25 cellular contexts compared by ENCODE assay signal in the genomic region with DNA sequence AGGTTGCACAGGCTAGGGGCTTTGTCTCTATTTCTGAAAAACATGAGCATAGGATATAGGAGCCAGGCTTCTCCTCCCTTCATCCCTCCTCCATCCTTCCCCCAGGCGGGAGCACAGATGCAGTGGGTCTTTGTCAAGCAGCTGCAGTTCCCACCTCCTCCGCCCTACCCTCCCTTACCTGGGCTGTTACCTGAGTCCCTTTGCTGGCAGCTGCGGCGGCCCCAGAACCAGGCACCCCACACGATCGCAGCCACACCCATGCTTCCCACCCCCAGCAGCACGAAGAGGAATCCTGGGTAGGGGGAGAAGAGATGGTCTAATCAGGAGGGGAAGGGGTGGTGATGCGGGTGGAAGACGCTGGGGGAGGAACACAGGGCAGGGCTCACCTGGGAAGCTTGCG. TPM values are rescaled to one million over a fixed set of nuclear protein-coding genes. Genes with fewer than 3 reads are reported as not detected.
"Had no signal": no experiment of that assay in that cellular context is flagged by ENCODE, and none has a peak within 500 bp of the region (broad histone marks: within the 10 kb centered on the region; RNA-seq: fewer than 3 reads in every experiment).

No MANE protein-coding gene starts in this region.

- H3K9me3 Mint-ChIP-seq: nephron progenitor cell; stimulated activated naive B cell treated with anti-CD40 and anti-IgM and Interleukin-4, amounts not matched to agents 10 μg/mL and 1 μg/mL and 100 μg/mL, for 72 hours; stimulated activated naive CD8-positive, alpha-beta T cell treated with anti-CD3 and anti-CD28 coated beads, Interleukin-15, amount 100 ng/mL, for 72 hours had no signal

- H3K4me3 ChIP-seq: esophagus muscularis mucosa, gastrocnemius medialis, heart right ventricle, ovary, right atrium auricular region, sigmoid colon, skin epidermis had no signal

- H3K9me3 ChIP-seq: esophagus muscularis mucosa, gastrocnemius medialis, heart right ventricle, ovary, right atrium auricular region, sigmoid colon had no signal

- H3K4me1 ChIP-seq: gastrocnemius medialis, heart right ventricle, right atrium auricular region, sigmoid colon had no signal

- H3K36me3 ChIP-seq: esophagus muscularis mucosa, gastrocnemius medialis, heart right ventricle, ovary, right atrium auricular region, sigmoid colon had no signal

- H3K27ac Mint-ChIP-seq: naive thymus-derived CD4-positive, alpha-beta T cell; nephron progenitor cell; stimulated activated naive B cell treated with anti-CD40 and anti-IgM and Interleukin-4, amounts not matched to agents 10 μg/mL and 1 μg/mL and 100 μg/mL, for 72 hours; stimulated activated naive CD8-positive, alpha-beta T cell treated with anti-CD3 and anti-CD28 coated beads, Interleukin-15, amount 100 ng/mL, for 72 hours had no signal

- H3K27me3 ChIP-seq: ovary, right atrium auricular region had no signal

- DNase-seq: effector memory CD4-positive, alpha-beta T cell; gastrocnemius medialis; heart right ventricle; hypothalamus; islet precursor cell; mammary epithelial cell; naive thymus-derived CD4-positive, alpha-beta T cell; nephron progenitor cell; ovary; sigmoid colon; stimulated activated CD4-positive, alpha-beta T cell treated with anti-CD3 and anti-CD28 coated beads, Interleukin-2, amount 100 ng/mL, for 24 hours; stimulated activated CD4-positive, alpha-beta T cell treated with anti-CD3 and anti-CD28 coated beads, Interleukin-4, amount 100 ng/mL, for 4 hours; stimulated activated naive B cell treated with anti-CD40 and anti-IgM and Interleukin-4, amounts not matched to agents 10 μg/mL and 1 μg/mL and 100 μg/mL, for 72 hours; stimulated activated naive CD8-positive, alpha-beta T cell treated with anti-CD3 and anti-CD28 coated beads, Interleukin-15, amount 100 ng/mL, for 72 hours; trophoblast cell had no signal

- H3K27ac ChIP-seq: epithelial cell of prostate, esophagus muscularis mucosa, gastrocnemius medialis, heart right ventricle, ovary, right atrium auricular region, sigmoid colon, skin epidermis had no signal

- ATAC-seq: gastrocnemius medialis; heart right ventricle; left lobe of liver; naive thymus-derived CD4-positive, alpha-beta T cell; stimulated activated naive B cell treated with anti-CD40 and anti-IgM and Interleukin-4, amounts not matched to agents 10 μg/mL and 1 μg/mL and 100 μg/mL, for 72 hours; stimulated activated naive CD8-positive, alpha-beta T cell treated with anti-CD3 and anti-CD28 coated beads, Interleukin-15, amount 100 ng/mL, for 72 hours had no signal

- H3K4me3 Mint-ChIP-seq: naive thymus-derived CD4-positive, alpha-beta T cell; nephron progenitor cell; stimulated activated naive B cell treated with anti-CD40 and anti-IgM and Interleukin-4, amounts not matched to agents 10 μg/mL and 1 μg/mL and 100 μg/mL, for 72 hours; stimulated activated naive CD8-positive, alpha-beta T cell treated with anti-CD3 and anti-CD28 coated beads, Interleukin-15, amount 100 ng/mL, for 72 hours had no signal

- H3K36me3 Mint-ChIP-seq: stimulated activated naive B cell treated with anti-CD40 and anti-IgM and Interleukin-4, amounts not matched to agents 10 μg/mL and 1 μg/mL and 100 μg/mL, for 72 hours had no signal

- H3K27me3 Mint-ChIP-seq: naive thymus-derived CD4-positive, alpha-beta T cell; stimulated activated naive CD8-positive, alpha-beta T cell treated with anti-CD3 and anti-CD28 coated beads, Interleukin-15, amount 100 ng/mL, for 72 hours had no signal

RNA-seq across cellular contexts. Expression of gene TMIGD2, which starts 7.8 kb away (rescaled TPM):
- total RNA-seq: esophagus muscularis mucosa, fibroblast of villous mesenchyme, gastrocnemius medialis, lower leg skin, mammary epithelial cell, sigmoid colon had no signal
- polyA plus RNA-seq: mammary epithelial cell had no signal

RNA-seq across cellular contexts. Expression of gene FSD1, which starts 10.0 kb away (rescaled TPM):
- total RNA-seq: gastrocnemius medialis, mesenteric fat pad, posterior vena cava, right atrium auricular region, subcutaneous adipose tissue had no signal

RNA-seq across cellular contexts. Expression of gene SHD, which starts 15.3 kb away (rescaled TPM):
- total RNA-seq: esophagus muscularis mucosa, fibroblast of villous mesenchyme, lower leg skin, mammary epithelial cell, mesenteric fat pad, posterior vena cava, sigmoid colon, subcutaneous adipose tissue had no signal
- polyA plus RNA-seq: mammary epithelial cell; naive thymus-derived CD4-positive, alpha-beta T cell had no signal
